10 cellular contexts compared by ENCODE assay signal in genomic region chr20:17225891-17226409, GRCh38. TPM values are rescaled to one million over a fixed set of nuclear protein-coding genes. Genes with fewer than 3 reads are reported as not detected.
DNase-seq lines count a peak whose midpoint lies in the region; ATAC-seq and TF ChIP-seq lines count a peak whose summit lies in the region.
"Had no signal": no experiment of that assay in that cellular context is flagged by ENCODE, and none has a peak within 500 bp of the region (broad histone marks: within the 10 kb centered on the region; RNA-seq: fewer than 3 reads in every experiment).

No MANE protein-coding gene starts in this region.

- no peaks in the 10 kb centered on the region for H4K20me1 ChIP-seq in IMR-90 (ENCODE audit: insufficient read depth, low read length)

- H3K4me1 ChIP-seq in IMR-90 (ENCODE audit: control insufficient read depth, insufficient read depth, low read length) = no peaks in the 10 kb centered on the region; the same call in 1 of the 2 replicates

- H2AK9ac ChIP-seq in IMR-90 (replicated peaks; ENCODE audit: low read depth, low read length, poor library complexity) = peak overlapping the region; percentile 52

- dilution Hi-C loops in IMR-90 (cut with HindIII; ENCODE audit: low sequenced_read_pairs, unreplicated experiment) = no loop called here

- ATAC-seq in IMR-90 (ENCODE audit: low read depth) (no peak), GM21360 (IDR thresholded peaks at IDR 0.05; ENCODE audit: unreplicated experiment) (no peak)
- ATAC-seq in activated T-helper 17 cell treated with anti-CD3 and anti-CD28 coated beads, Interleukin-2, amount 50 U/mL, for 72 hours (replicated peaks) = no peak

- no peaks in the 10 kb centered on the region for H3K9me3 Mint-ChIP-seq in activated T-helper 17 cell treated with anti-CD3 and anti-CD28 coated beads, Interleukin-2, amount 50 U/mL, for 72 hours
- H3K9me3 Mint-ChIP-seq: dendritic cell treated with granulocyte-macrophage colony-stimulating factor and Interleukin-4, amounts not matched to agents 40 ng/mL and 50 ng/mL, for 4 days had no signal

- no peak overlapping the region for H3K4ac ChIP-seq in IMR-90 (ENCODE audit: low read depth, low read length)

- BruUV-seq in IMR-90 (replicated peaks; lab: Mats Ljungman, UMichigan) = no TSS peak

- no peak for TF ChIP-seq POLR2A in IMR-90 (IDR thresholded peaks at IDR 0.05; ENCODE audit: low read depth, low read length)

- no peak overlapping the region for H4K5ac ChIP-seq in IMR-90 (ENCODE audit: low read depth, low read length)

- no peak for TF ChIP-seq RAD21 in IMR-90 (IDR thresholded peaks at IDR 0.05; ENCODE audit: low read length)

- DNase-seq in IMR-90 (no peak), kidney tubule cell (ENCODE audit: low spot score) (peak; percentile 28), middle frontal gyrus (ENCODE audit: extremely low spot score, low spot score) (no peak), GF-D8 (lab: John Stamatoyannopoulos, UW) (no peak)
- no peak for DNase-seq in stimulated activated CD4-positive, alpha-beta T cell treated with anti-CD3 and anti-CD28 coated beads, Interleukin-2, amount 100 ng/mL, for 48 hours

- peak overlapping the region; percentile 63 for H2AFZ ChIP-seq in IMR-90 (replicated peaks; ENCODE audit: low read length, poor library complexity)

- no peak overlapping the region for H3K23ac ChIP-seq in IMR-90 (ENCODE audit: low read depth, low read length)

- H4K8ac ChIP-seq in IMR-90 (ENCODE audit: low read depth in 2 of 2, low read length in 2 of 2) = no peak overlapping the region

- H3K9me1 ChIP-seq in IMR-90 (ENCODE audit: insufficient read depth, low read length) = no peaks in the 10 kb centered on the region

- no peak overlapping the region for H2BK20ac ChIP-seq in IMR-90 (ENCODE audit: low read depth, low read length)

- no peaks in the 10 kb centered on the region for H3K36me3 Mint-ChIP-seq in activated T-helper 17 cell treated with anti-CD3 and anti-CD28 coated beads, Interleukin-2, amount 50 U/mL, for 72 hours (ENCODE audit: low read depth)

- H3K27ac Mint-ChIP-seq in activated T-helper 17 cell treated with anti-CD3 and anti-CD28 coated beads, Interleukin-2, amount 50 U/mL, for 72 hours = no peak overlapping the region
- H3K27ac Mint-ChIP-seq: dendritic cell treated with granulocyte-macrophage colony-stimulating factor and Interleukin-4, amounts not matched to agents 40 ng/mL and 50 ng/mL, for 4 days had no signal

- no peak overlapping the region for H4K91ac ChIP-seq in IMR-90 (ENCODE audit: insufficient read depth, low read depth, low read length)

- H3K18ac ChIP-seq in IMR-90 (ENCODE audit: low read depth, low read length) = no peak overlapping the region

- H3K9ac ChIP-seq in IMR-90 (ENCODE audit: low read depth, low read length) = no peak overlapping the region

- peak overlapping the region; percentile 76 for H3K4me2 ChIP-seq in IMR-90 (ENCODE audit: low read depth, low read length)

- H3K27me3 Mint-ChIP-seq in activated T-helper 17 cell treated with anti-CD3 and anti-CD28 coated beads, Interleukin-2, amount 50 U/mL, for 72 hours = peaks cover 54% of the 10 kb centered on the region

- in situ Hi-C loops in IMR-90 (cut with MboI; ENCODE audit: low sequenced_read_pairs) = loop anchor here (25.0 kb wide), 1 partner anchor 414 kb away; no protein-coding TSS in a partner anchor

- no peak overlapping the region for H2BK15ac ChIP-seq in IMR-90 (ENCODE audit: low read depth, low read length)

- POLR2A ChIA-PET in IMR-90 (lab: Charles Lee; ENCODE audit: unreplicated experiment) = no interaction called here

- intact Hi-C loops in IMR-90 (cut with micrococcal nuclease) = loop anchor here (2.0 to 10.0 kb wide), 2 partner anchors 205 to 421 kb away; no protein-coding TSS in a partner anchor

- no peak overlapping the region for H3K56ac ChIP-seq in IMR-90 (ENCODE audit: extremely low read depth, insufficient read depth, low read length)

- H3K9me3 ChIP-seq in IMR-90 (ENCODE audit: control insufficient read depth, insufficient read depth, low read length) = no peaks in the 10 kb centered on the region

- CTCF ChIA-PET in IMR-90 (lab: Yijun Ruan, JAX) = no interaction called here

- 1% methylated on average over 16 of the region's 37 CpGs; no CpG with 5 or more reads in 1 of the 2 experiments for WGBS in IMR-90 (ENCODE audit: extremely low coverage in 2 of 2, insufficient read length in 1 of 2), 2 experiments

- H3K27ac ChIP-seq in IMR-90 (ENCODE audit: insufficient read depth, low read length) (no peak overlapping the region), temporal lobe (ENCODE audit: low read depth, low read length) (peak overlapping the region; percentile 22)

- no peak overlapping the region for H2BK5ac ChIP-seq in IMR-90 (ENCODE audit: low read depth, low read length, poor library complexity, severe bottlenecking)

- TF ChIP-seq CTCF in IMR-90 (conservative IDR thresholded peaks at IDR 0.05; ENCODE audit: low read depth, low read length) = no peak

- H2BK120ac ChIP-seq in IMR-90 (ENCODE audit: low read depth, low read length) = no peak overlapping the region

- H3K79me1 ChIP-seq in IMR-90 (ENCODE audit: low read depth in 1 of 2, low read length in 2 of 2) = no peaks in the 10 kb centered on the region

- peak overlapping the region; percentile 10 for H3K4me3 Mint-ChIP-seq in activated T-helper 17 cell treated with anti-CD3 and anti-CD28 coated beads, Interleukin-2, amount 50 U/mL, for 72 hours
- H3K4me3 Mint-ChIP-seq: dendritic cell treated with granulocyte-macrophage colony-stimulating factor and Interleukin-4, amounts not matched to agents 40 ng/mL and 50 ng/mL, for 4 days had no signal

- peak overlapping the region; percentile 4; the same call in 1 of the 2 replicates for H3K4me3 ChIP-seq in IMR-90 (ENCODE audit: insufficient read depth, low read depth, low read length)
- H3K4me3 ChIP-seq: K562 had no signal

- peaks cover 18% of the 10 kb centered on the region for H3K27me3 ChIP-seq in IMR-90 (ENCODE audit: control insufficient read depth, insufficient read depth, low read length)

- no peaks in the 10 kb centered on the region for H3K36me3 ChIP-seq in IMR-90 (ENCODE audit: control insufficient read depth, insufficient read depth, low read length)

- H2AK5ac ChIP-seq in IMR-90 (ENCODE audit: low read depth, low read length) = no peak overlapping the region

- H3K4me1 Mint-ChIP-seq in activated T-helper 17 cell treated with anti-CD3 and anti-CD28 coated beads, Interleukin-2, amount 50 U/mL, for 72 hours = no peaks in the 10 kb centered on the region

- no peak overlapping the region for H3K14ac ChIP-seq in IMR-90 (replicated peaks; ENCODE audit: low read depth, low read length)

TF ChIP-seq in IMR-90, 13 proteins besides CTCF, POLR2A, EP300 and RAD21:
- TF ChIP-seq CEBPB (IDR thresholded peaks at IDR 0.05; ENCODE audit: low read depth, low read length) = no peak
- TF ChIP-seq FOS (IDR thresholded peaks at IDR 0.05; ENCODE audit: low read depth, low read length) = no peak
- no peak for TF ChIP-seq NFE2L2 (IDR thresholded peaks at IDR 0.05; ENCODE audit: low read depth, low read length)
- TF ChIP-seq SMC3 (IDR thresholded peaks at IDR 0.05; ENCODE audit: low read depth, low read length) = no peak
- no peak for TF ChIP-seq MXI1 (IDR thresholded peaks at IDR 0.05; ENCODE audit: borderline replicate concordance, low read depth, low read length)
- no peak for TF ChIP-seq MAZ (IDR thresholded peaks at IDR 0.05; ENCODE audit: borderline replicate concordance, low read depth, low read length)
- TF ChIP-seq MAFK (IDR thresholded peaks at IDR 0.05; ENCODE audit: low read depth, low read length) = no peak
- no peak for TF ChIP-seq BHLHE40 (IDR thresholded peaks at IDR 0.05; ENCODE audit: low read depth, low read length)
- TF ChIP-seq ELK1 (IDR thresholded peaks at IDR 0.05; ENCODE audit: borderline replicate concordance, low read depth, low read length) = no peak
- no peak for TF ChIP-seq RCOR1 (IDR thresholded peaks at IDR 0.05; ENCODE audit: insufficient replicate concordance, low read length)
- TF ChIP-seq USF2 (IDR thresholded peaks at IDR 0.05; ENCODE audit: low read depth, low read length) = no peak
- no peak for TF ChIP-seq RFX5 (IDR thresholded peaks at IDR 0.05; ENCODE audit: low read depth, low read length)
- TF ChIP-seq CHD1 (IDR thresholded peaks at IDR 0.05; ENCODE audit: low read depth, low read length) = no peak

RNA-seq across cellular contexts. Expression of gene PCSK2, which starts 0.9 kb away (rescaled TPM):
- total RNA-seq in IMR-90 (2012; rRNA removed) (not detected in 2 replicates), temporal lobe (11.6 TPM)
- polyA plus RNA-seq in IMR-90 (2012; rRNA removed) = not detected in 2 replicates
- not detected in 2 replicates for polyA plus RNA-seq in IMR-90 (2012; cell fraction: cytosol; rRNA removed)
- not detected in 2 replicates for polyA plus RNA-seq in IMR-90 (2012; cell fraction: nucleus; rRNA removed; ENCODE audit: low replicate concordance)
- total RNA-seq in activated T-helper 17 cell treated with anti-CD3 and anti-CD28 coated beads, Interleukin-2, amount 50 U/mL, for 72 hours = not detected

Comparison
In these comparisons a context has a peak if more than half of its experiments do, and no peak if none do; other contexts are left out.
1. RNA of gene PCSK2, which starts 0.9 kb away (total RNA-seq): 11.6 TPM in temporal lobe (single experiment); not detected in IMR-90 and not detected in activated T-helper 17 cell treated with anti-CD3 and anti-CD28 coated beads, Interleukin-2, amount 50 U/mL, for 72 hours; every median in the first group is over 10 times any median in the second.